17 cellular contexts compared by ENCODE assay signal in genomic region chr3:69821133-69821532, GRCh38.
"Had no signal": no experiment of that assay in that cellular context is flagged by ENCODE, and none has a peak within 500 bp of the region (broad histone marks: within the 10 kb centered on the region; RNA-seq: fewer than 3 reads in every experiment).

No MANE protein-coding gene starts in this region.

- DNase-seq: activated CD4-positive, alpha-beta memory T cell treated with anti-CD3 and anti-CD28 coated beads for 36 hours; activated CD4-positive, CD25-positive, alpha-beta regulatory T cell treated with anti-CD3 and anti-CD28 coated beads, Interleukin-2, amount 50 U/mL, for 72 hours; activated gamma-delta T cell treated with Interleukin-2 at 50 U/mL for 16 hours; activated naive CD8-positive, alpha-beta T cell treated with anti-CD3 and anti-CD28 coated beads for 36 hours; activated T-cell treated with anti-CD3 and anti-CD28 coated beads, Interleukin-2, amount 50 U/mL, for 72 hours; cortex of kidney; effector memory CD4-positive, alpha-beta T cell; kidney glomerular epithelial cell; naive thymus-derived CD4-positive, alpha-beta T cell; occipital lobe; sigmoid colon; stimulated activated CD4-positive, alpha-beta T cell treated with anti-CD3 and anti-CD28 coated beads, Interleukin-12 subunit alpha, Interleukin-12 subunit beta, amount 100 ng/mL, for 4 hours; stimulated activated CD4-positive, alpha-beta T cell treated with anti-CD3 and anti-CD28 coated beads, Interleukin-2, amount 100 ng/mL, for 48 hours; stimulated activated naive CD4-positive, alpha-beta T cell treated with Interleukin-2 at 50 U/mL for 16 hours; uterus had no signal

- H3K36me3 ChIP-seq: prostate gland, sigmoid colon, uterus had no signal

- H3K27me3 ChIP-seq: sigmoid colon, uterus had no signal

- H3K4me3 ChIP-seq: prostate gland, sigmoid colon, uterus had no signal

- ATAC-seq: activated T-cell treated with anti-CD3 and anti-CD28 coated beads, Interleukin-2, amount 50 U/mL, for 72 hours; naive thymus-derived CD4-positive, alpha-beta T cell had no signal

- H3K4me1 ChIP-seq: prostate gland had no signal

- H3K27ac ChIP-seq: epithelial cell of prostate, prostate gland had no signal

- H3K9me3 ChIP-seq: prostate gland, sigmoid colon, uterus had no signal
